In the genomic region with DNA sequence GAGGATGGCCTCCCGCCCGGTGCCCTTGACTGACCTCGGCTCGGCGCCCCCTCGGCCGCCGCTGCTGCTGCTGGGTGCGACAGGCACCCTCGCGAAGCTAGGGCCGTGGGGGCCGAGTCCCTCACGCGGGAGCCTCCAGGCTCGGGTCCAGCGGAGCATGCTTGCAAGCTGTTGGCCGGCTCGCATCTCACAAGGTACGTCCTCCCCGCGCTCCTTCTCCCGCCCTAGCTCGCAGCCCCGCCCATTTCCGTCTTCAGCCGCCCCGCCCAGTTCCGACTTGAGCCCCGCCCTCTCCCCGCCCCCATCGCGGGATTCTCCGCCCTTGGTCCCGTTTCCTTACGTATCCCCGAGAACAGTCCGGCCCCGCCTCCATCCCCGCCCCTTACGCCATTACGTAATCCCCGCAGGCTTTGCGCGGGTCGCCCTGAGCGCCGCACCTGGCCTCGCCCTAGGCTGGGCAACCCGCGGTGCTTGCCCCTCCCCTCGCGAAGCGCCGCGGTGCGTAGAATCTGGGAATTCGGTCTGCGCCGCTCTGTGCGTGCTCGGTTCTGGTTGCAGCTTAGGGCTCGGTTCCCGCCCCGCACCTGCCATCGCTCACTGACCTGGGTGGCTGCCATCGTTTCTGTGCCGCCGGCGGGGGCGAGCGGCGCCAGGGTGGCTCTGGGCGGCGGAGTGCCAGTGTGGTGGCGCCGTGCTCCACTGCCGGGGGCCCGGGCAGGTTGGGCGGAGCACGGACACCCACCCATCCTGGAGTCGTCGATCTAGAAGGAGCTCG, we compare ENCODE assay signal across 1 cellular context.
A peak's percentile ranks its signal among the peaks of the same experiment; 100 is the strongest.
TF ChIP-seq lines count a peak whose summit lies in the region.

A gene with protein sequence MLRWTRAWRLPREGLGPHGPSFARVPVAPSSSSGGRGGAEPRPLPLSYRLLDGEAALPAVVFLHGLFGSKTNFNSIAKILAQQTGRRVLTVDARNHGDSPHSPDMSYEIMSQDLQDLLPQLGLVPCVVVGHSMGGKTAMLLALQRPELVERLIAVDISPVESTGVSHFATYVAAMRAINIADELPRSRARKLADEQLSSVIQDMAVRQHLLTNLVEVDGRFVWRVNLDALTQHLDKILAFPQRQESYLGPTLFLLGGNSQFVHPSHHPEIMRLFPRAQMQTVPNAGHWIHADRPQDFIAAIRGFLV (minus strand): TSS at position 191 of the 775 bp plus-strand sequence. CDS start 32 bp downstream, at position 159.

TF ChIP-seq in HepG2, 621 proteins besides CTCF, POLR2A, EP300 and RAD21 (continued from another document and continues in another):
- TF ChIP-seq, protein P1, sequence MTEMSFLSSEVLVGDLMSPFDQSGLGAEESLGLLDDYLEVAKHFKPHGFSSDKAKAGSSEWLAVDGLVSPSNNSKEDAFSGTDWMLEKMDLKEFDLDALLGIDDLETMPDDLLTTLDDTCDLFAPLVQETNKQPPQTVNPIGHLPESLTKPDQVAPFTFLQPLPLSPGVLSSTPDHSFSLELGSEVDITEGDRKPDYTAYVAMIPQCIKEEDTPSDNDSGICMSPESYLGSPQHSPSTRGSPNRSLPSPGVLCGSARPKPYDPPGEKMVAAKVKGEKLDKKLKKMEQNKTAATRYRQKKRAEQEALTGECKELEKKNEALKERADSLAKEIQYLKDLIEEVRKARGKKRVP (CRISPR knock-in tag; IDR thresholded peaks at IDR 0.05) = peak in 1 of 2 experiments; percentile 83; a peak in 2 of 4 replicates
- no peak for TF ChIP-seq PCBP2 (optimal IDR thresholded peaks at IDR 0.05; ENCODE audit: low read depth, low read length, poor library complexity, severe bottlenecking)
- TF ChIP-seq KMT2B (CRISPR knock-in tag; IDR thresholded peaks at IDR 0.05) = 0 out of 2 replicates have a peak, but pooled peaks have one; percentile 75
- peak; percentile 81 for TF ChIP-seq GABPB1 (CRISPR knock-in tag; IDR thresholded peaks at IDR 0.05)
- peak; percentile 46; the same call in 1 of the 2 replicates for TF ChIP-seq FOXO1 (CRISPR knock-in tag; IDR thresholded peaks at IDR 0.05)
- TF ChIP-seq ZNF343 (CRISPR knock-in tag; IDR thresholded peaks at IDR 0.05) = no peak
- TF ChIP-seq HNRNPK (IDR thresholded peaks at IDR 0.05; ENCODE audit: low read depth, low read length, poor library complexity, severe bottlenecking) = peak; percentile 58
- TF ChIP-seq ZNF292 (CRISPR knock-in tag; IDR thresholded peaks at IDR 0.05; ENCODE audit: borderline replicate concordance, low read depth) = 0 out of 2 replicates have a peak, but pooled peaks have one; percentile 48
- TF ChIP-seq ETV5 (CRISPR knock-in tag; IDR thresholded peaks at IDR 0.05; ENCODE audit: borderline replicate concordance) = peak; percentile 11; the same call in 1 of the 2 replicates
- peak; percentile 51; the same call in 1 of the 2 replicates for TF ChIP-seq KDM5B (CRISPR knock-in tag; IDR thresholded peaks at IDR 0.05; ENCODE audit: borderline replicate concordance)
- TF ChIP-seq KDM2A (CRISPR knock-in tag; IDR thresholded peaks at IDR 0.05; ENCODE audit: borderline replicate concordance, low read depth) = peak; percentile 79
- peak; percentile 58 for TF ChIP-seq ZNF543 (CRISPR knock-in tag; IDR thresholded peaks at IDR 0.05)
- peak; percentile 44; the same call in 1 of the 2 replicates for TF ChIP-seq ZNF589 (CRISPR knock-in tag; conservative IDR thresholded peaks at IDR 0.05)
- no peak for TF ChIP-seq GABPA (IDR thresholded peaks at IDR 0.05; ENCODE audit: low read depth, low read length)
- peak; percentile 74 for TF ChIP-seq GABPA (CRISPR knock-in tag; IDR thresholded peaks at IDR 0.05; ENCODE audit: low read depth)
- no peak for TF ChIP-seq MYNN (CRISPR knock-in tag; IDR thresholded peaks at IDR 0.05; ENCODE audit: low read depth)
- TF ChIP-seq ZFYVE20 (CRISPR knock-in tag; IDR thresholded peaks at IDR 0.05; ENCODE audit: borderline replicate concordance, low read depth) = 0 out of 2 replicates have a peak, but pooled peaks have one; percentile 50
- TF ChIP-seq ZNF441 (CRISPR knock-in tag; IDR thresholded peaks at IDR 0.05; ENCODE audit: borderline replicate concordance) = peak; percentile 66; the same call in 1 of the 2 replicates
- TF ChIP-seq ZNF550 (CRISPR knock-in tag; IDR thresholded peaks at IDR 0.05; ENCODE audit: borderline replicate concordance) = no peak
- peak; percentile 76 for TF ChIP-seq ZMYM3 (CRISPR knock-in tag; IDR thresholded peaks at IDR 0.05)
- TF ChIP-seq SP1 (IDR thresholded peaks at IDR 0.05) = peak; percentile 56; the same call in 1 of the 2 replicates
- peak; percentile 83; the same call in 1 of the 2 replicates for TF ChIP-seq SP1 (CRISPR knock-in tag; IDR thresholded peaks at IDR 0.05)
- TF ChIP-seq, protein P2, sequence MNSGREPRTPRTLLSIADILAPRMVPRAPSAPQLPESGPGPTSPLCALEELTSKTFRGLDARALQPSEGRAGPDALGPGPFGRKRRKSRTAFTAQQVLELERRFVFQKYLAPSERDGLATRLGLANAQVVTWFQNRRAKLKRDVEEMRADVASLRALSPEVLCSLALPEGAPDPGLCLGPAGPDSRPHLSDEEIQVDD (CRISPR knock-in tag; IDR thresholded peaks at IDR 0.05; ENCODE audit: borderline replicate concordance) = peak; percentile 49; the same call in 1 of the 2 replicates
- TF ChIP-seq, protein P3, sequence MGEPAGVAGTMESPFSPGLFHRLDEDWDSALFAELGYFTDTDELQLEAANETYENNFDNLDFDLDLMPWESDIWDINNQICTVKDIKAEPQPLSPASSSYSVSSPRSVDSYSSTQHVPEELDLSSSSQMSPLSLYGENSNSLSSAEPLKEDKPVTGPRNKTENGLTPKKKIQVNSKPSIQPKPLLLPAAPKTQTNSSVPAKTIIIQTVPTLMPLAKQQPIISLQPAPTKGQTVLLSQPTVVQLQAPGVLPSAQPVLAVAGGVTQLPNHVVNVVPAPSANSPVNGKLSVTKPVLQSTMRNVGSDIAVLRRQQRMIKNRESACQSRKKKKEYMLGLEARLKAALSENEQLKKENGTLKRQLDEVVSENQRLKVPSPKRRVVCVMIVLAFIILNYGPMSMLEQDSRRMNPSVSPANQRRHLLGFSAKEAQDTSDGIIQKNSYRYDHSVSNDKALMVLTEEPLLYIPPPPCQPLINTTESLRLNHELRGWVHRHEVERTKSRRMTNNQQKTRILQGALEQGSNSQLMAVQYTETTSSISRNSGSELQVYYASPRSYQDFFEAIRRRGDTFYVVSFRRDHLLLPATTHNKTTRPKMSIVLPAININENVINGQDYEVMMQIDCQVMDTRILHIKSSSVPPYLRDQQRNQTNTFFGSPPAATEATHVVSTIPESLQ (CRISPR knock-in tag; conservative IDR thresholded peaks at IDR 0.05) = no peak
- TF ChIP-seq MAZ (IDR thresholded peaks at IDR 0.05; ENCODE audit: borderline replicate concordance, low read depth, low read length) = peak; percentile 72
- TF ChIP-seq MAZ (CRISPR knock-in tag; IDR thresholded peaks at IDR 0.05; ENCODE audit: low read depth) = peak; percentile 88
- TF ChIP-seq, protein P4, sequence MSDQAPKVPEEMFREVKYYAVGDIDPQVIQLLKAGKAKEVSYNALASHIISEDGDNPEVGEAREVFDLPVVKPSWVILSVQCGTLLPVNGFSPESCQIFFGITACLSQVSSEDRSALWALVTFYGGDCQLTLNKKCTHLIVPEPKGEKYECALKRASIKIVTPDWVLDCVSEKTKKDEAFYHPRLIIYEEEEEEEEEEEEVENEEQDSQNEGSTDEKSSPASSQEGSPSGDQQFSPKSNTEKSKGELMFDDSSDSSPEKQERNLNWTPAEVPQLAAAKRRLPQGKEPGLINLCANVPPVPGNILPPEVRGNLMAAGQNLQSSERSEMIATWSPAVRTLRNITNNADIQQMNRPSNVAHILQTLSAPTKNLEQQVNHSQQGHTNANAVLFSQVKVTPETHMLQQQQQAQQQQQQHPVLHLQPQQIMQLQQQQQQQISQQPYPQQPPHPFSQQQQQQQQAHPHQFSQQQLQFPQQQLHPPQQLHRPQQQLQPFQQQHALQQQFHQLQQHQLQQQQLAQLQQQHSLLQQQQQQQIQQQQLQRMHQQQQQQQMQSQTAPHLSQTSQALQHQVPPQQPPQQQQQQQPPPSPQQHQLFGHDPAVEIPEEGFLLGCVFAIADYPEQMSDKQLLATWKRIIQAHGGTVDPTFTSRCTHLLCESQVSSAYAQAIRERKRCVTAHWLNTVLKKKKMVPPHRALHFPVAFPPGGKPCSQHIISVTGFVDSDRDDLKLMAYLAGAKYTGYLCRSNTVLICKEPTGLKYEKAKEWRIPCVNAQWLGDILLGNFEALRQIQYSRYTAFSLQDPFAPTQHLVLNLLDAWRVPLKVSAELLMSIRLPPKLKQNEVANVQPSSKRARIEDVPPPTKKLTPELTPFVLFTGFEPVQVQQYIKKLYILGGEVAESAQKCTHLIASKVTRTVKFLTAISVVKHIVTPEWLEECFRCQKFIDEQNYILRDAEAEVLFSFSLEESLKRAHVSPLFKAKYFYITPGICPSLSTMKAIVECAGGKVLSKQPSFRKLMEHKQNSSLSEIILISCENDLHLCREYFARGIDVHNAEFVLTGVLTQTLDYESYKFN (CRISPR knock-in tag; conservative IDR thresholded peaks at IDR 0.05) = peak; percentile 71
- 0 out of 2 replicates have a peak, but pooled peaks have one; percentile 52 for TF ChIP-seq ARID2 (CRISPR knock-in tag; IDR thresholded peaks at IDR 0.05; ENCODE audit: borderline replicate concordance)
- TF ChIP-seq TAF1 (CRISPR knock-in tag; IDR thresholded peaks at IDR 0.05) = peak; percentile 74
- TF ChIP-seq, protein P5, sequence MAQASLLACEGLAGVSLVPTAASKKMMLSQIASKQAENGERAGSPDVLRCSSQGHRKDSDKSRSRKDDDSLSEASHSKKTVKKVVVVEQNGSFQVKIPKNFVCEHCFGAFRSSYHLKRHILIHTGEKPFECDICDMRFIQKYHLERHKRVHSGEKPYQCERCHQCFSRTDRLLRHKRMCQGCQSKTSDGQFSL (CRISPR knock-in tag; IDR thresholded peaks at IDR 0.05) = peak; percentile 53; the same call in 1 of the 2 replicates
- peak; percentile 47 for TF ChIP-seq YY1 (IDR thresholded peaks at IDR 0.05; ENCODE audit: insufficient read depth, insufficient replicate concordance, low read depth, low read length)
- peak; percentile 12; the same call in 1 of the 2 replicates for TF ChIP-seq ZNF232 (CRISPR knock-in tag; IDR thresholded peaks at IDR 0.05; ENCODE audit: borderline replicate concordance)
- peak; percentile 32; the same call in 1 of the 2 replicates for TF ChIP-seq PPARG (CRISPR knock-in tag; conservative IDR thresholded peaks at IDR 0.05)
- TF ChIP-seq MED13 (CRISPR knock-in tag; IDR thresholded peaks at IDR 0.05) = no peak; the same call in 1 of the 2 replicates
- 0 out of 2 replicates have a peak, but pooled peaks have one; percentile 43 for TF ChIP-seq ZNF335 (CRISPR knock-in tag; IDR thresholded peaks at IDR 0.05)
- TF ChIP-seq ATRX (CRISPR knock-in tag; IDR thresholded peaks at IDR 0.05; ENCODE audit: borderline replicate concordance) = no peak
- TF ChIP-seq KLF15 (CRISPR knock-in tag; IDR thresholded peaks at IDR 0.05; ENCODE audit: borderline replicate concordance) = peak; percentile 33; the same call in 1 of the 2 replicates
- TF ChIP-seq AGO1 (IDR thresholded peaks at IDR 0.05; ENCODE audit: low read depth, low read length, poor library complexity, severe bottlenecking) = no peak
- no peak for TF ChIP-seq RBM39 (IDR thresholded peaks at IDR 0.05; ENCODE audit: low read depth, low read length, poor library complexity, severe bottlenecking)
- TF ChIP-seq MTF2 (CRISPR knock-in tag; IDR thresholded peaks at IDR 0.05; ENCODE audit: borderline replicate concordance) = 0 out of 2 replicates have a peak, but pooled peaks have one; percentile 27
- TF ChIP-seq ZKSCAN8 (CRISPR knock-in tag; IDR thresholded peaks at IDR 0.05; ENCODE audit: borderline replicate concordance) = peak; percentile 41
- TF ChIP-seq MED8 (CRISPR knock-in tag; IDR thresholded peaks at IDR 0.05; ENCODE audit: insufficient replicate concordance) = peak; percentile 79
- no peak for TF ChIP-seq ZSCAN30 (CRISPR knock-in tag; IDR thresholded peaks at IDR 0.05)
- no peak for TF ChIP-seq ZNF644 (CRISPR knock-in tag; IDR thresholded peaks at IDR 0.05; ENCODE audit: low read depth)
- TF ChIP-seq NR2F6 (IDR thresholded peaks at IDR 0.05) = no peak
- peak; percentile 43 for TF ChIP-seq NR2F6 (CRISPR knock-in tag; IDR thresholded peaks at IDR 0.05)
- peak; percentile 73 for TF ChIP-seq POLR2AphosphoS5 (IDR thresholded peaks at IDR 0.05; ENCODE audit: low read depth, low read length)
- no peak for TF ChIP-seq SOX6 (IDR thresholded peaks at IDR 0.05)
- peak; percentile 71; the same call in 1 of the 2 replicates for TF ChIP-seq SOX6 (CRISPR knock-in tag; IDR thresholded peaks at IDR 0.05)
- TF ChIP-seq ZNF138 (CRISPR knock-in tag; IDR thresholded peaks at IDR 0.05; ENCODE audit: low read depth) = no peak
- TF ChIP-seq MEF2D (CRISPR knock-in tag; IDR thresholded peaks at IDR 0.05) = peak; percentile 51; the same call in 1 of the 2 replicates
- TF ChIP-seq KMT2A (CRISPR knock-in tag; IDR thresholded peaks at IDR 0.05) = peak; percentile 60; the same call in 1 of the 2 replicates
- TF ChIP-seq PITX1 (CRISPR knock-in tag; IDR thresholded peaks at IDR 0.05) = peak; percentile 78
- peak; percentile 98 for TF ChIP-seq HNRNPLL (IDR thresholded peaks at IDR 0.05; ENCODE audit: low read depth, low read length, poor library complexity, severe bottlenecking)
- TF ChIP-seq HMG20B (CRISPR knock-in tag; conservative IDR thresholded peaks at IDR 0.05) = peak; percentile 53
- TF ChIP-seq ZNF264 (CRISPR knock-in tag; IDR thresholded peaks at IDR 0.05) = 0 out of 2 replicates have a peak, but pooled peaks have one; percentile 12
- 0 out of 2 replicates have a peak, but pooled peaks have one; percentile 66 for TF ChIP-seq ZNF782 (CRISPR knock-in tag; IDR thresholded peaks at IDR 0.05; ENCODE audit: borderline replicate concordance)
- TF ChIP-seq, protein P6, sequence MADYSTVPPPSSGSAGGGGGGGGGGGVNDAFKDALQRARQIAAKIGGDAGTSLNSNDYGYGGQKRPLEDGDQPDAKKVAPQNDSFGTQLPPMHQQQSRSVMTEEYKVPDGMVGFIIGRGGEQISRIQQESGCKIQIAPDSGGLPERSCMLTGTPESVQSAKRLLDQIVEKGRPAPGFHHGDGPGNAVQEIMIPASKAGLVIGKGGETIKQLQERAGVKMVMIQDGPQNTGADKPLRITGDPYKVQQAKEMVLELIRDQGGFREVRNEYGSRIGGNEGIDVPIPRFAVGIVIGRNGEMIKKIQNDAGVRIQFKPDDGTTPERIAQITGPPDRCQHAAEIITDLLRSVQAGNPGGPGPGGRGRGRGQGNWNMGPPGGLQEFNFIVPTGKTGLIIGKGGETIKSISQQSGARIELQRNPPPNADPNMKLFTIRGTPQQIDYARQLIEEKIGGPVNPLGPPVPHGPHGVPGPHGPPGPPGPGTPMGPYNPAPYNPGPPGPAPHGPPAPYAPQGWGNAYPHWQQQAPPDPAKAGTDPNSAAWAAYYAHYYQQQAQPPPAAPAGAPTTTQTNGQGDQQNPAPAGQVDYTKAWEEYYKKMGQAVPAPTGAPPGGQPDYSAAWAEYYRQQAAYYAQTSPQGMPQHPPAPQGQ (CRISPR knock-in tag; IDR thresholded peaks at IDR 0.05; ENCODE audit: borderline replicate concordance) = no peak
- TF ChIP-seq, protein P7, sequence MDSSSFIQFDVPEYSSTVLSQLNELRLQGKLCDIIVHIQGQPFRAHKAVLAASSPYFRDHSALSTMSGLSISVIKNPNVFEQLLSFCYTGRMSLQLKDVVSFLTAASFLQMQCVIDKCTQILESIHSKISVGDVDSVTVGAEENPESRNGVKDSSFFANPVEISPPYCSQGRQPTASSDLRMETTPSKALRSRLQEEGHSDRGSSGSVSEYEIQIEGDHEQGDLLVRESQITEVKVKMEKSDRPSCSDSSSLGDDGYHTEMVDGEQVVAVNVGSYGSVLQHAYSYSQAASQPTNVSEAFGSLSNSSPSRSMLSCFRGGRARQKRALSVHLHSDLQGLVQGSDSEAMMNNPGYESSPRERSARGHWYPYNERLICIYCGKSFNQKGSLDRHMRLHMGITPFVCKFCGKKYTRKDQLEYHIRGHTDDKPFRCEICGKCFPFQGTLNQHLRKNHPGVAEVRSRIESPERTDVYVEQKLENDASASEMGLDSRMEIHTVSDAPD (CRISPR knock-in tag; IDR thresholded peaks at IDR 0.05) = peak; percentile 67; the same call in 1 of the 2 replicates
